Comparison of ENCODE assay signal across 8 cellular contexts in the genomic region with DNA sequence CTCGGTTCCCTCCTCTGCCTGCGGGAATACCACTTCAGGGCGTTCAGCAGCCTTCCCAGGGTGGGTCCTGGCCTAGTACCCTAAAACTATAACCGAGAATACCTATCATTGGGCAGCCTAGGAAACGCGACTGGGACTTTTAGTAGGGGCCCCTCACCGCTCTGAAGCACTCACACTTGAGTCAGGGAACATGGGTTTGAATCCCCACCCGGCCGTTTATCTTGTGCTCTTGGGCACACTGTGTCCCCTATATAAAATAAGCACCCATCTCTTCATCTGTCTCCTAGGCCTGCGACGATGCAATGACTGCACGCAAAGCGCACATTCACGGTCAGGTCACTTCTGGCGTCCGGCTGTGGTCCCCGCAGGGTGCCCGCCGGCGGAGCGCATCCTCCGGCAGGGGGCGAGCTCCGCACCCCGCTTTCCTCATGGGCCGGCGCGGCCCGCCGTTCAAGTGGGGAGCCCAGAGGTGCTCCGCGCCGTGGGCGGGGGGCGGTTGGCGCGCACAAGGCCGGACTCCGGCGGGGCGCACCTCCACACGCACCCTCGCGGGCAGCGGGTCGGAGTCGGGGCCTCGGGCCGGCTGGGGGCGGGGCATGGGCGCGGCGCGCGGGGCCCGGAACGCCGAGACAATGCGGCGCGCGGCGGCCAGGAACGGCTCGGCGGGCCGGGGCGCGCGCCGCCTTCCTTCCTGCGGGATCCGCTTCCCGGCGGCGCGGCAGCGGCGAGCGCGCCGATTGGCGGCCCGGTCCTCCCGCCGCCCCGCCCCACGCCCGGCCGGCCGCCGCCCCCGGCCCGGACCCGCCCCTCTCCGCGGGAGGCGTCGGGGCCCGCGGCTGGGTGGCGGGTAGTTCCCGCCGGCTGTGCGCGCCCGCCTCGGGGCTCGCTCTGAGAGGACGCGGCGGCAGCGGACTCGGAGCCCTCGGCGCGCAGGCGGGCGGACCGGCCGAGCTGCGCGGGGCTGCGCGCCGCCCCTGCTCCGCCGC. TPM values are rescaled to one million over a fixed set of nuclear protein-coding genes. Genes with fewer than 3 reads are reported as not detected.
DNase-seq lines count a peak whose midpoint lies in the region; ATAC-seq and TF ChIP-seq lines count a peak whose summit lies in the region.

A gene (plus strand): TSS at position 850 of the 986 bp plus-strand sequence. CDS start 293 bp downstream, outside the sequence.

- peak; percentile 38 for TF ChIP-seq POLR2A in right lobe of liver (IDR thresholded peaks at IDR 0.05)

- H3K9me3 ChIP-seq in H9 (ENCODE audit: control insufficient read depth, low read depth, low read length) (no peaks in the 10 kb centered on the region), WERI-Rb-1 (ENCODE audit: severe bottlenecking) (no peaks in the 10 kb centered on the region), right lobe of liver (no peaks in the 10 kb centered on the region)

- no peak within 1 kb of the TSS for H3K56ac ChIP-seq in H9 (ENCODE audit: insufficient read length, low read depth, low read length)

- peak within 1 kb of the TSS; percentile 62 for H3K9ac ChIP-seq in H9 (ENCODE audit: extremely low read depth, insufficient read length, low read length)

- no peaks in the 10 kb centered on the region for H3K79me1 ChIP-seq in H9 (ENCODE audit: insufficient read depth, low read depth, low read length, poor library complexity, severe bottlenecking)

- intact Hi-C loops in right lobe of liver (cut with DNase I): loop anchor here in 1 of 2 donors (10.0 kb wide), 1 partner anchor 129 kb away; no protein-coding TSS in a partner anchor

- no peak within 1 kb of the TSS for H2BK12ac ChIP-seq in H9 (ENCODE audit: insufficient read length, low read depth, low read length)

- DNase-seq in GM06990 (ENCODE audit: extremely low read depth, insufficient read length) (peak; percentile 62), H9 (peak; percentile 65), NCI-H1417 (lab: John Stamatoyannopoulos, UW) (peak; percentile 89 to 92 (median 92)), WERI-Rb-1 (peak; percentile 83), ecto neural progenitor cell (ENCODE audit: low spot score) (peak; percentile 81), right lobe of liver (peak; percentile 71 to 75 (median 75))
- peak; percentile 12 to 44 for DNase-seq in stimulated activated CD4-positive, alpha-beta T cell treated with anti-CD3 and anti-CD28 coated beads, Interleukin-4, amount 100 ng/mL, for 4 hours

- H4K8ac ChIP-seq in H9 (replicated peaks; ENCODE audit: insufficient read length, low read depth, low read length): no peak within 1 kb of the TSS

- H3K4me1 Mint-ChIP-seq in H9: peaks cover 24% of the 10 kb centered on the region in 2 experiments

- H3T11ph ChIP-seq in H9 (ENCODE audit: low read length): no peak within 1 kb of the TSS

- H3K79me2 ChIP-seq in H9 (ENCODE audit: insufficient read depth, low read length): no peaks in the 10 kb centered on the region

- H3K14ac ChIP-seq in H9 (ENCODE audit: insufficient read depth, low read length): peak within 1 kb of the TSS; percentile 97

- no peak within 1 kb of the TSS; the same call in 1 of the 2 replicates for H3K4ac ChIP-seq in H9 (ENCODE audit: low read depth, low read length)

- H3K9me3 Mint-ChIP-seq in H9: no peaks in the 10 kb centered on the region

- H3K36me3 ChIP-seq in GM06990 (ENCODE audit: control insufficient read depth, insufficient read depth, low read length): no peaks in the 10 kb centered on the region
- H3K36me3 ChIP-seq in WERI-Rb-1: no peaks in the 10 kb centered on the region
- no peaks in the 10 kb centered on the region for H3K36me3 ChIP-seq in right lobe of liver

- H4K91ac ChIP-seq in H9 (ENCODE audit: insufficient read length, low read depth, low read length): no peak within 1 kb of the TSS

- H2BK120ac ChIP-seq in H9 (ENCODE audit: low read depth, low read length, poor library complexity, severe bottlenecking): no peak within 1 kb of the TSS

- no peak within 1 kb of the TSS for H2BK20ac ChIP-seq in H9 (ENCODE audit: low read depth, low read length, poor library complexity, severe bottlenecking)

- H3K4me2 ChIP-seq in H9 (ENCODE audit: insufficient read depth, insufficient read length, low read length): peak within 1 kb of the TSS; percentile 79

- H3K18ac ChIP-seq in H9 (ENCODE audit: insufficient read length, low read depth, low read length): peak within 1 kb of the TSS; percentile 83

- no peak within 1 kb of the TSS for H4K5ac ChIP-seq in H9 (ENCODE audit: insufficient read length, low read depth, low read length)

- no peak within 1 kb of the TSS for H2AK5ac ChIP-seq in H9 (ENCODE audit: insufficient read length, low read length)

- no peak within 1 kb of the TSS for H3K27ac ChIP-seq in H9 (ENCODE audit: insufficient read length, low read depth, low read length)
- H3K27ac ChIP-seq in WERI-Rb-1: peak within 1 kb of the TSS; percentile 82
- peak within 1 kb of the TSS; percentile 43 to 69 (median 50) for H3K27ac ChIP-seq in right lobe of liver

- peaks cover 9% of the 10 kb centered on the region for H3K23me2 ChIP-seq in H9 (ENCODE audit: insufficient read length, low read depth, low read length, poor library complexity, severe bottlenecking)

- no peak within 1 kb of the TSS for H2BK15ac ChIP-seq in H9 (ENCODE audit: low read depth, low read length)

- H3K27me3 ChIP-seq in GM06990 (replicated peaks; ENCODE audit: control insufficient read depth, insufficient read depth, low read length) (no peaks in the 10 kb centered on the region; the same call in 1 of the 2 replicates), H9 (ENCODE audit: insufficient read depth, low read length) (no peaks in the 10 kb centered on the region), WERI-Rb-1 (ENCODE audit: insufficient read depth, low read depth, severe bottlenecking) (no peaks in the 10 kb centered on the region), right lobe of liver (no peaks in the 10 kb centered on the region)

- H3K23ac ChIP-seq in H9 (ENCODE audit: insufficient read length, low read depth, low read length): no peak within 1 kb of the TSS

- TF ChIP-seq CTCF in GM06990 (IDR thresholded peaks at IDR 0.05; ENCODE audit: insufficient read depth, low read length, poor library complexity, severe bottlenecking) (peak; percentile 64), H9 (conservative IDR thresholded peaks at IDR 0.05) (peak; percentile 80), WERI-Rb-1 (IDR thresholded peaks at IDR 0.05; ENCODE audit: low read depth, low read length) (peak; percentile 96), right lobe of liver (IDR thresholded peaks at IDR 0.05) (peak; percentile 72 to 75 (median 73))

- no peak within 1 kb of the TSS for H2AFZ ChIP-seq in H9 (ENCODE audit: low read length)

- H2BK5ac ChIP-seq in H9 (ENCODE audit: insufficient read length, low read length): no peak within 1 kb of the TSS

- H3K4me1 ChIP-seq in H9 (ENCODE audit: insufficient read depth, low read length) (no peaks in the 10 kb centered on the region), right lobe of liver (peaks cover 0 to 14% (median 3%) of the 10 kb centered on the region in 4 donors)

- H4K20me1 ChIP-seq in H9 (ENCODE audit: control insufficient read depth, insufficient read depth, insufficient read length): no peaks in the 10 kb centered on the region

- no CpG with 5 or more reads among the region's 128 CpGs for WGBS in H9 (ENCODE audit: extremely low coverage, insufficient read length, low lambda C conversion rate)
- 4% methylated on average over 10 of the region's 128 CpGs for WGBS in right lobe of liver (ENCODE audit: insufficient coverage, low coverage, low lambda C conversion rate, missing lambda C conversion rate)

- peak within 1 kb of the TSS; percentile 77 to 94 for H3K4me3 Mint-ChIP-seq in H9

- H3K36me3 Mint-ChIP-seq in H9 (ENCODE audit: insufficient read depth in 1 of 3, low read depth in 3 of 3): peaks cover 0 to 6% (median 2%) of the 10 kb centered on the region in 3 experiments; a peak in 4 of 7 replicates

- ATAC-seq in right lobe of liver: peak; percentile 81 to 91 (median 84)
- no peak for ATAC-seq in GM18520 (IDR thresholded peaks at IDR 0.05; ENCODE audit: unreplicated experiment)

- H3K4me3 ChIP-seq in GM06990 (replicated peaks; ENCODE audit: low read depth, low read length) (peak within 1 kb of the TSS; percentile 45), WERI-Rb-1 (ENCODE audit: low read depth, low read length) (peak within 1 kb of the TSS; percentile 92), right lobe of liver (peak within 1 kb of the TSS; percentile 56 to 66 (median 57))

- no peak within 1 kb of the TSS for H3K27ac Mint-ChIP-seq in H9

- peaks cover 29% of the 10 kb centered on the region for H3K27me3 Mint-ChIP-seq in H9 (ENCODE audit: low read depth)

RNA-seq across cellular contexts. Expression of the gene that starts here (rescaled TPM):
- total RNA-seq in H9 (2021) (11.0 and 12.6 TPM in 2 replicates), right lobe of liver (1 to 10 TPM; 2.4 to 5.2 (median 3.9) TPM)

Comparison
In these comparisons a context has a peak if more than half of its experiments do, and no peak if none do; other contexts are left out.
1. DNase-seq: peak in every context shown above with its lines; median percentile 92 in NCI-H1417; 83 in WERI-Rb-1; 81 in ecto neural progenitor cell; 75 in right lobe of liver; 65 in H9; 62 in GM06990; 28 in stimulated activated CD4-positive, alpha-beta T cell treated with anti-CD3 and anti-CD28 coated beads, Interleukin-4, amount 100 ng/mL, for 4 hours.